Comparison of ENCODE assay signal across 8 cellular contexts in genomic region chr2:95323347-95324155, GRCh38. TPM values are rescaled to one million over a fixed set of nuclear protein-coding genes. Genes with fewer than 3 reads are reported as not detected.
DNase-seq lines count a peak whose midpoint lies in the region; ATAC-seq, FAIRE-seq and TF ChIP-seq lines count a peak whose summit lies in the region.

No MANE protein-coding gene starts in this region.

- no peaks in the 10 kb centered on the region for H3K9me3 ChIP-seq in right lobe of liver

- H3K4me1 ChIP-seq in right lobe of liver, result no peaks in the 10 kb centered on the region

- no peaks in the 10 kb centered on the region for H3K36me3 ChIP-seq in right lobe of liver

- TF ChIP-seq POLR2A in right lobe of liver (IDR thresholded peaks at IDR 0.05), result no peak
- no peak for TF ChIP-seq POLR2A in GM12892 (IDR thresholded peaks at IDR 0.05; ENCODE audit: low read depth, low read length)

- peak; percentile 39 to 75 (median 65) for ATAC-seq in right lobe of liver
- ATAC-seq in HG02642 (IDR thresholded peaks at IDR 0.05; ENCODE audit: poor library complexity, unreplicated experiment), result no peak

- no peak overlapping the region for H3K27ac ChIP-seq in right lobe of liver

- peak; percentile 56 for DNase-seq in D721Med (ENCODE audit: insufficient read length, low spot score)
- peak; percentile 74 for DNase-seq in HPDE6-E6E7 (ENCODE audit: extremely low spot score)
- peak; percentile 37 for DNase-seq in astrocyte of the hippocampus (ENCODE audit: low read depth, low spot score)
- DNase-seq in right lobe of liver, result no peak
- DNase-seq in amniotic stem cell (lab: John Stamatoyannopoulos, UW), result no peak
- DNase-seq in T-helper 9 cell, result no peak
- DNase-seq in GM12892 (ENCODE audit: insufficient read length), result no peak

- no peak overlapping the region for H3K4me3 ChIP-seq in right lobe of liver

- 31% methylated on average over 6 of the region's 26 CpGs for WGBS in right lobe of liver (ENCODE audit: insufficient coverage, low coverage, low lambda C conversion rate, missing lambda C conversion rate)

- no peaks in the 10 kb centered on the region for H3K27me3 ChIP-seq in right lobe of liver

- FAIRE-seq in D721Med (lab: Jason Lieb, UNC) (no peak), GM12892 (lab: Jason Lieb, UNC) (no peak)

- TF ChIP-seq CTCF in D721Med (IDR thresholded peaks at IDR 0.05; ENCODE audit: insufficient read depth, missing control alignments) (peak; percentile 25), right lobe of liver (IDR thresholded peaks at IDR 0.05) (peak; percentile 40 to 44 (median 43))

- intact Hi-C loops in right lobe of liver (cut with DNase I), result no loop called here

RNA-seq across cellular contexts. Expression of gene KCNIP3, which starts 26.4 kb away (rescaled TPM):
- 1 to 10 TPM in 4 of 6 experiments, under 1 TPM in 2; 0.46 to 3.3 (median 1.2) TPM for total RNA-seq in right lobe of liver
- polyA plus RNA-seq in GM12892 (2012; ENCODE audit: missing spikeins), result not detected

RNA-seq across cellular contexts. Expression of gene PROM2, which starts 49.3 kb away (rescaled TPM):
- under 1 TPM; 0.06 to 0.64 (median 0.43) TPM for total RNA-seq in right lobe of liver
- 0.08 TPM for polyA plus RNA-seq in GM12892 (2012; ENCODE audit: missing spikeins)

Comparison
In these comparisons a context has a peak if more than half of its experiments do, and no peak if none do; other contexts are left out.
1. DNase-seq: peak in D721Med (single experiment), HPDE6-E6E7 (single experiment) and astrocyte of the hippocampus (single experiment); none in right lobe of liver (0 of 3), amniotic stem cell (single experiment), T-helper 9 cell (single experiment) and GM12892 (single experiment).